In genomic region chr4:11787-12445, GRCh38 we compare ENCODE assay signal across 8 cellular contexts. TPM values are rescaled to one million over a fixed set of nuclear protein-coding genes. Genes with fewer than 3 reads are reported as not detected.
DNase-seq lines count a peak whose midpoint lies in the region; ATAC-seq and TF ChIP-seq lines count a peak whose summit lies in the region.
"Not testable (repeated sequence)": the region's sequence is repeated elsewhere in the genome, so short reads cannot be mapped to it uniquely, and the experiment has no call there.

No MANE protein-coding gene starts in this region.

- CTCF ChIA-PET in A673 (lab: Charles Lee), result not testable (repeated sequence)

- intact Hi-C loops in A673 (cut with micrococcal nuclease; ENCODE audit: unreplicated experiment); heart right ventricle (cut with DNase I): not testable (repeated sequence)

- TF ChIP-seq CTCF in A673 (conservative IDR thresholded peaks at IDR 0.05; ENCODE audit: low read depth, low read length) (peak; percentile 44), heart right ventricle (IDR thresholded peaks at IDR 0.05) (peak in 7 of 9 donors; percentile 3 to 41 (median 29)), osteocyte (IDR thresholded peaks at IDR 0.05) (peak; percentile 32)

- BruUV-seq in A673 (replicated peaks; lab: Mats Ljungman, UMichigan), result not testable (repeated sequence)

- peak; percentile 78 for ATAC-seq in GM18511 (IDR thresholded peaks at IDR 0.05; ENCODE audit: unreplicated experiment)
- ATAC-seq in HG03565 (IDR thresholded peaks at IDR 0.05; ENCODE audit: unreplicated experiment), result peak; percentile 51
- peak in 7 of 8 donors; percentile 17 to 87 (median 31) for ATAC-seq in heart right ventricle

- H3K4me1 ChIP-seq in A673 (ENCODE audit: insufficient read depth, low read length, poor library complexity, severe bottlenecking); heart right ventricle: not testable (repeated sequence)

- DNase-seq in A673 (ENCODE audit: low spot score) (peak; percentile 49), H4 (ENCODE audit: low spot score) (peak; percentile 19), astrocyte of the hippocampus (ENCODE audit: low read depth, low spot score) (peak; percentile 3), heart right ventricle (peak in 1 of 2 donors; percentile 5), osteocyte (ENCODE audit: extremely low spot score, unreplicated experiment) (peak; percentile 87)
- peak; percentile 42 for DNase-seq in activated CD4-positive, CD25-positive, alpha-beta regulatory T cell treated with anti-CD3 and anti-CD28 coated beads, Interleukin-2, amount 50 U/mL, for 72 hours

- not testable (repeated sequence) for H3K4me1 Mint-ChIP-seq in osteocyte (ENCODE audit: unreplicated experiment)

- H3K4me3 Mint-ChIP-seq in osteocyte (ENCODE audit: unreplicated experiment), result not testable (repeated sequence)

- not testable (repeated sequence) for H3K36me3 ChIP-seq in A673 (ENCODE audit: insufficient read depth, low read length, poor library complexity, severe bottlenecking); heart right ventricle

- H3K27ac Mint-ChIP-seq in osteocyte (ENCODE audit: unreplicated experiment), result not testable (repeated sequence)

- not testable (repeated sequence) for H3K9me3 Mint-ChIP-seq in osteocyte (ENCODE audit: unreplicated experiment)

- POLR2A ChIA-PET in A673 (lab: Charles Lee; ENCODE audit: low non-redundant PET), result not testable (repeated sequence)

- H3K9me3 ChIP-seq in A673 (ENCODE audit: low read depth, low read length, poor library complexity, severe bottlenecking); heart right ventricle: not testable (repeated sequence)

- H3K27me3 ChIP-seq in A673 (replicated peaks; ENCODE audit: insufficient read depth, low read depth, low read length, poor library complexity); heart right ventricle: not testable (repeated sequence)

- not testable (repeated sequence) for H3K36me3 Mint-ChIP-seq in osteocyte (ENCODE audit: unreplicated experiment)

- not testable (repeated sequence) for H3K27ac ChIP-seq in A673 (ENCODE audit: low read depth, low read length, poor library complexity, severe bottlenecking); heart right ventricle

- 64 to 69% methylated on average over 16 to 18 of the region's 24 CpGs for WGBS in heart right ventricle, 2 donors

- not testable (repeated sequence) for H3K27me3 Mint-ChIP-seq in osteocyte (ENCODE audit: unreplicated experiment)

- H3K4me3 ChIP-seq in A673 (ENCODE audit: low read depth, low read length, poor library complexity, severe bottlenecking); heart right ventricle: not testable (repeated sequence)

RNA-seq across cellular contexts. Expression of gene ZNF595, which starts 41.2 kb away (rescaled TPM):
- 22.2 and 22.6 TPM in 2 replicates for total RNA-seq in A673 (2021)
- total RNA-seq in H4 (2014; rRNA removed; shearing (Covaris generic)), result 52.9 and 85.6 TPM in 2 replicates
- 10 to 100 TPM in 3 of 10 donors, 1 to 10 TPM in 7; 5.1 to 20.7 (median 8.4) TPM for total RNA-seq in heart right ventricle
- polyA plus RNA-seq in heart right ventricle, result 1 to 10 TPM; 2.3 to 7.8 TPM
- total RNA-seq in osteocyte, result 5.0 and 5.8 TPM in 2 replicates
